16 cellular contexts compared by ENCODE assay signal in the genomic region with DNA sequence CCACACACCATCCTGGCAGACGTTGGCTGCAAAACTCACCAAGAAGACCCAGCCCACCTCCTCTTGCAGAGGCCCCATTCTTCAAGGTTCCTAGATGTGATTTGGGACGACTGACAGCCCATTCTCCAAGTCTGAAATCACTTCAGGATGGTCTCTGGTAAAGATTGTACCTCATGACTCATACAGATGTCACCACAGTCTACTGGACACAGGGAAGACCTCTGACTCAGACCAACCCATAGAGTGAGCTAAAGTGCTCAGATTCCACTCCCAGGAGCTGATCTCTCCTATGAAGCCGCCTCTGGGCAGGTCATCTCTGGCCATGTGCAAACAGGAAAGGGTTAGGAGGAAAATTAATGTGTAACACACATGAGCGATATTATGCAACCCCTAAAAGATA.
DNase-seq lines count a peak whose midpoint lies in the region; ATAC-seq, FAIRE-seq and TF ChIP-seq lines count a peak whose summit lies in the region.
"Had no signal": no experiment of that assay in that cellular context is flagged by ENCODE, and none has a peak within 500 bp of the region (broad histone marks: within the 10 kb centered on the region; RNA-seq: fewer than 3 reads in every experiment).

No MANE protein-coding gene starts in this region.

- CTCF ChIA-PET in MCF 10A (lab: Yijun Ruan, JAX): no interaction called here
- CTCF ChIA-PET in PC-3 (lab: Charles Lee): no interaction called here
- CTCF ChIA-PET in activated CD4-positive, alpha-beta memory T cell treated with anti-CD3 and anti-CD28 coated beads for 36 hours (lab: Charles Lee): no interaction called here

- no peak overlapping the region for H3K27ac ChIP-seq in breast epithelium
- H3K27ac ChIP-seq in PC-3 (ENCODE audit: low read length): no peak overlapping the region
- H3K27ac ChIP-seq: Peyer's patch had no signal

- no peak overlapping the region for H2AFZ ChIP-seq in PC-3 (ENCODE audit: low read length)

- ATAC-seq in PC-3: peak; percentile 27; the same call in 1 of the 2 replicates

- no peak for TF ChIP-seq POLR2A in breast epithelium (IDR thresholded peaks at IDR 0.05)

- TF ChIP-seq CTCF in MCF 10A (IDR thresholded peaks at IDR 0.05; ENCODE audit: unreplicated experiment): no peak
- TF ChIP-seq CTCF in breast epithelium (IDR thresholded peaks at IDR 0.05): no peak
- no peak for TF ChIP-seq CTCF in PC-3 (conservative IDR thresholded peaks at IDR 0.05; ENCODE audit: low read depth, low read length)
- no peak for TF ChIP-seq CTCF in fibroblast of mammary gland (conservative IDR thresholded peaks at IDR 0.05; ENCODE audit: control insufficient read depth, insufficient read depth, low read depth, low read length)

- no peaks in the 10 kb centered on the region for H3K4me1 Mint-ChIP-seq in MCF 10A (ENCODE audit: insufficient read depth, unreplicated experiment)
- H3K4me1 Mint-ChIP-seq in activated CD4-positive, alpha-beta memory T cell treated with anti-CD3 and anti-CD28 coated beads for 36 hours (ENCODE audit: low read depth): no peaks in the 10 kb centered on the region

- no peaks in the 10 kb centered on the region for H4K20me1 ChIP-seq in PC-3 (ENCODE audit: low read length)

- no peaks in the 10 kb centered on the region for H3K9me2 ChIP-seq in PC-3 (replicated peaks; ENCODE audit: low read length)

- no peaks in the 10 kb centered on the region for H3K9me3 Mint-ChIP-seq in MCF 10A (ENCODE audit: unreplicated experiment)
- H3K9me3 Mint-ChIP-seq in activated CD4-positive, alpha-beta memory T cell treated with anti-CD3 and anti-CD28 coated beads for 36 hours: no peaks in the 10 kb centered on the region

- H3K79me2 ChIP-seq in PC-3 (ENCODE audit: low read length): no peaks in the 10 kb centered on the region

- POLR2A ChIA-PET in MCF 10A (lab: Yijun Ruan, JAX): no interaction called here
- POLR2A ChIA-PET in PC-3 (lab: Charles Lee; ENCODE audit: unreplicated experiment): no interaction called here
- POLR2A ChIA-PET in activated CD4-positive, alpha-beta memory T cell treated with anti-CD3 and anti-CD28 coated beads for 36 hours (lab: Charles Lee): no interaction called here

- H3K9me3 ChIP-seq in breast epithelium (no peaks in the 10 kb centered on the region), PC-3 (ENCODE audit: low read length) (no peaks in the 10 kb centered on the region)
- H3K9me3 ChIP-seq: Peyer's patch had no signal

- BruUV-seq in MCF 10A (replicated peaks; lab: Mats Ljungman, UMichigan) (no TSS peak), PC-3 (replicated peaks; lab: Mats Ljungman, UMichigan) (no TSS peak)

- H3K27me3 Mint-ChIP-seq in MCF 10A (ENCODE audit: insufficient read depth, unreplicated experiment): no peaks in the 10 kb centered on the region
- no peaks in the 10 kb centered on the region for H3K27me3 Mint-ChIP-seq in activated CD4-positive, alpha-beta memory T cell treated with anti-CD3 and anti-CD28 coated beads for 36 hours

- no peak overlapping the region for H3K4me3 Mint-ChIP-seq in MCF 10A (ENCODE audit: unreplicated experiment)
- H3K4me3 Mint-ChIP-seq in activated CD4-positive, alpha-beta memory T cell treated with anti-CD3 and anti-CD28 coated beads for 36 hours: no peak overlapping the region
- H3K4me3 Mint-ChIP-seq: HFFc6 had no signal

- no peaks in the 10 kb centered on the region for H3K27me3 ChIP-seq in breast epithelium
- H3K27me3 ChIP-seq in PC-3 (ENCODE audit: low read length): peaks cover 28% of the 10 kb centered on the region
- H3K27me3 ChIP-seq: Peyer's patch had no signal

- peak; percentile 13 for DNase-seq in MCF 10A (ENCODE audit: unreplicated experiment)
- no peak for DNase-seq in breast epithelium (ENCODE audit: low spot score in 2 of 2)
- peak; percentile 32 for DNase-seq in PC-3
- DNase-seq in fibroblast of mammary gland (ENCODE audit: low read depth): peak; percentile 1
- DNase-seq in urothelium cell line (ENCODE audit: low spot score): peak; percentile 36
- no peak for DNase-seq in NCI-H2029 (lab: John Stamatoyannopoulos, UW)
- no peak for DNase-seq in activated CD4-positive, alpha-beta memory T cell treated with anti-CD3 and anti-CD28 coated beads for 36 hours
- DNase-seq in activated T-cell treated with anti-CD3 and anti-CD28 coated beads for 4 hours: no peak
- DNase-seq: C1 segment of cervical spinal cord, GOT3, HFFc6, NCI-H146, NCI-H510A treated with DMSO at 0.1 percent for 48 hours, Peyer's patch, SW 1271 had no signal

- H3F3A ChIP-seq in PC-3 (ENCODE audit: low read length, unreplicated experiment): no peaks in the 10 kb centered on the region

- H3K9ac ChIP-seq in PC-3 (ENCODE audit: low read length): no peak overlapping the region

- intact Hi-C loops in MCF 10A (cut with micrococcal nuclease) (no loop called here), breast epithelium (cut with DNase I; ENCODE audit: low total_unique reads) (no loop called here), PC-3 (cut with micrococcal nuclease) (no loop called here)
- intact Hi-C loops in activated CD4-positive, alpha-beta memory T cell treated with anti-CD3 and anti-CD28 coated beads for 36 hours (cut with micrococcal nuclease): no loop called here

- no peak overlapping the region for H3K4me3 ChIP-seq in breast epithelium
- no peak overlapping the region for H3K4me3 ChIP-seq in PC-3 (ENCODE audit: low read length)
- no peak overlapping the region for H3K4me3 ChIP-seq in fibroblast of mammary gland (ENCODE audit: control insufficient read depth, low read depth, low read length)
- H3K4me3 ChIP-seq: Peyer's patch had no signal

- no peaks in the 10 kb centered on the region for H3K36me3 ChIP-seq in breast epithelium
- H3K36me3 ChIP-seq in PC-3 (ENCODE audit: low read depth, low read length): no peaks in the 10 kb centered on the region
- H3K36me3 ChIP-seq: Peyer's patch had no signal

- no peak overlapping the region for H3K4me2 ChIP-seq in PC-3 (ENCODE audit: low read length)

- peak; percentile 58 for FAIRE-seq in urothelium cell line (lab: Jason Lieb, UNC)
- FAIRE-seq: A204.1 had no signal

- H3K27ac Mint-ChIP-seq in MCF 10A (ENCODE audit: low read depth, unreplicated experiment): no peak overlapping the region
- H3K27ac Mint-ChIP-seq in activated CD4-positive, alpha-beta memory T cell treated with anti-CD3 and anti-CD28 coated beads for 36 hours: no peak overlapping the region
- H3K27ac Mint-ChIP-seq: HFFc6 had no signal

- no peaks in the 10 kb centered on the region for H3K36me3 Mint-ChIP-seq in MCF 10A (ENCODE audit: insufficient read depth, unreplicated experiment)
- H3K36me3 Mint-ChIP-seq in activated CD4-positive, alpha-beta memory T cell treated with anti-CD3 and anti-CD28 coated beads for 36 hours: no peaks in the 10 kb centered on the region

- H3K4me1 ChIP-seq in breast epithelium (no peaks in the 10 kb centered on the region), PC-3 (ENCODE audit: insufficient read depth, low read length) (no peaks in the 10 kb centered on the region)
- H3K4me1 ChIP-seq: Peyer's patch had no signal

Comparison
In these comparisons a context has a peak if more than half of its experiments do, and no peak if none do; other contexts are left out.
1. DNase-seq: peak in MCF 10A (single experiment), PC-3 (single experiment), fibroblast of mammary gland (single experiment) and urothelium cell line (single experiment); none in breast epithelium (0 of 2), NCI-H2029 (single experiment), activated CD4-positive, alpha-beta memory T cell treated with anti-CD3 and anti-CD28 coated beads for 36 hours (single experiment) and activated T-cell treated with anti-CD3 and anti-CD28 coated beads for 4 hours (single experiment).